8 cellular contexts compared by ENCODE assay signal in genomic region chr4:107718351-107718965, GRCh38. TPM values are rescaled to one million over a fixed set of nuclear protein-coding genes. Genes with fewer than 3 reads are reported as not detected.
DNase-seq lines count a peak whose midpoint lies in the region; ATAC-seq and TF ChIP-seq lines count a peak whose summit lies in the region.

No MANE protein-coding gene starts in this region.

- H4K8ac ChIP-seq in mesendoderm (ENCODE audit: low read depth, low read length), result no peak overlapping the region

- H2BK15ac ChIP-seq in mesendoderm (replicated peaks; ENCODE audit: low read depth), result no peak overlapping the region

- peaks cover 13% of the 10 kb centered on the region; the same call in 1 of the 2 replicates for H3K36me3 ChIP-seq in BLaER1
- H3K36me3 ChIP-seq in mesendoderm (ENCODE audit: control insufficient read depth, insufficient read depth, low read length), result no peaks in the 10 kb centered on the region

- peak overlapping the region; percentile 25 for H3K56ac ChIP-seq in mesendoderm (ENCODE audit: low read length)

- H3K23ac ChIP-seq in mesendoderm (ENCODE audit: low read length), result no peak overlapping the region

- ATAC-seq in GM19025 (IDR thresholded peaks at IDR 0.05; ENCODE audit: low read depth, unreplicated experiment) (peak; percentile 10), HG03139 (IDR thresholded peaks at IDR 0.05; ENCODE audit: unreplicated experiment) (peak; percentile 30)

- intact Hi-C loops in posterior cingulate gyrus (cut with DNase I), result no loop called here

- H3K4me3 ChIP-seq in BLaER1 (peak overlapping the region; percentile 94), WI38 (ENCODE audit: low read depth, low read length) (peak overlapping the region; percentile 90), mesendoderm (ENCODE audit: low read length) (no peak overlapping the region)

- peaks cover 8% of the 10 kb centered on the region for H3K79me1 ChIP-seq in mesendoderm (ENCODE audit: low read length)

- WGBS in mesendoderm (ENCODE audit: extremely low coverage, insufficient coverage, low lambda C conversion rate), result no CpG with 5 or more reads among the region's 10 CpGs

- no peak overlapping the region for H4K5ac ChIP-seq in mesendoderm (ENCODE audit: low read length)

- H3K4me1 ChIP-seq in BLaER1 (peaks cover 32% of the 10 kb centered on the region), mesendoderm (ENCODE audit: control insufficient read depth, low read depth, low read length) (peaks cover 3% of the 10 kb centered on the region)

- no peaks in the 10 kb centered on the region for H3K9me3 ChIP-seq in BLaER1

- no peak for DNase-seq in mesendoderm
- no peak for DNase-seq in effector CD4-positive, alpha-beta T cell
- no peak for DNase-seq in NCI-H187 (lab: John Stamatoyannopoulos, UW)
- DNase-seq in posterior cingulate gyrus, result no peak

- H3K9ac ChIP-seq in BLaER1, result no peak overlapping the region
- H3K9ac ChIP-seq in mesendoderm (ENCODE audit: low read length), result peak overlapping the region; percentile 47

- H3K18ac ChIP-seq in mesendoderm (ENCODE audit: low read length), result no peak overlapping the region

- H2BK5ac ChIP-seq in mesendoderm (ENCODE audit: low read length), result no peak overlapping the region

- peaks cover 22% of the 10 kb centered on the region for H4K20me1 ChIP-seq in BLaER1

- TF ChIP-seq CTCF in WI38 (IDR thresholded peaks at IDR 0.05; ENCODE audit: low read depth, low read length), result no peak

- no peak overlapping the region for H2BK120ac ChIP-seq in mesendoderm (ENCODE audit: low read depth, low read length)

- H3K79me2 ChIP-seq in mesendoderm (ENCODE audit: control insufficient read depth, insufficient read depth, low read length), result peaks cover 27% of the 10 kb centered on the region

- H2AK5ac ChIP-seq in mesendoderm (ENCODE audit: low read length), result no peak overlapping the region

- peak overlapping the region; percentile 89 for H3K4me2 ChIP-seq in BLaER1
- H3K4me2 ChIP-seq in mesendoderm (ENCODE audit: low read length), result peak overlapping the region; percentile 17

- no peaks in the 10 kb centered on the region for H3K27me3 ChIP-seq in BLaER1
- H3K27me3 ChIP-seq in mesendoderm (ENCODE audit: insufficient read depth, low read length, poor library complexity), result no peaks in the 10 kb centered on the region

- no peak overlapping the region for H3K4ac ChIP-seq in mesendoderm (ENCODE audit: low read depth, low read length)

- H3K27ac ChIP-seq in BLaER1, result no peak overlapping the region
- H3K27ac ChIP-seq in mesendoderm (ENCODE audit: low read depth, low read length), result no peak overlapping the region

RNA-seq across cellular contexts. Expression of gene PAPSS1, which starts 1.6 kb away (rescaled TPM):
- polyA plus RNA-seq in mesendoderm (2013, experiment 1 of 2), result 35.1 TPM
- polyA plus RNA-seq in mesendoderm (2013, experiment 2 of 2), result 41.9 TPM
